12 cellular contexts compared by ENCODE assay signal in genomic region chr10:60536529-60537114, GRCh38.
A peak's percentile ranks its signal among the peaks of the same experiment; 100 is the strongest.
DNase-seq lines count a peak whose midpoint lies in the region; ATAC-seq and TF ChIP-seq lines count a peak whose summit lies in the region.
"Had no signal": no experiment of that assay in that cellular context is flagged by ENCODE, and none has a peak within 500 bp of the region (broad histone marks: within the 10 kb centered on the region; RNA-seq: fewer than 3 reads in every experiment).

No MANE protein-coding gene starts in this region.

- no peaks in the 10 kb centered on the region for H3K27me3 ChIP-seq in kidney epithelial cell (ENCODE audit: control insufficient read depth, insufficient read depth, low read length)

- no peaks in the 10 kb centered on the region for H3K9me3 Mint-ChIP-seq in activated T-helper 17 cell treated with anti-CD3 and anti-CD28 coated beads, Interleukin-2, amount 50 U/mL, for 72 hours

- DNase-seq in GM04504 (ENCODE audit: low read depth) (peak; percentile 6), kidney epithelial cell (ENCODE audit: low read depth) (peak; percentile 70), DMS153 treated with DMSO at 0.1 percent for 48 hours (lab: John Stamatoyannopoulos, UW; ENCODE audit: unreplicated experiment) (no peak), NCI-H1417 (lab: John Stamatoyannopoulos, UW) (no peak), NCI-H2107 (lab: John Stamatoyannopoulos, UW) (no peak)
- DNase-seq: DMS79 treated with DMSO at 0.1 percent for 48 hours, left ventricle myocardium inferior, NCI-H2171 had no signal

- H3K36me3 Mint-ChIP-seq in activated T-helper 17 cell treated with anti-CD3 and anti-CD28 coated beads, Interleukin-2, amount 50 U/mL, for 72 hours (ENCODE audit: low read depth): peaks cover 35% of the 10 kb centered on the region

- H3K27ac Mint-ChIP-seq in activated T-helper 17 cell treated with anti-CD3 and anti-CD28 coated beads, Interleukin-2, amount 50 U/mL, for 72 hours: peak overlapping the region; percentile 80
- H3K27ac Mint-ChIP-seq: progenitor cell of endocrine pancreas had no signal

- H3K4me1 Mint-ChIP-seq in activated T-helper 17 cell treated with anti-CD3 and anti-CD28 coated beads, Interleukin-2, amount 50 U/mL, for 72 hours: peaks cover 24% of the 10 kb centered on the region

- H3K4me3 Mint-ChIP-seq in activated T-helper 17 cell treated with anti-CD3 and anti-CD28 coated beads, Interleukin-2, amount 50 U/mL, for 72 hours: peak overlapping the region; percentile 50

- peak; percentile 52 for ATAC-seq in HG03196 (IDR thresholded peaks at IDR 0.05; ENCODE audit: unreplicated experiment)
- peak; percentile 94 for ATAC-seq in activated T-helper 17 cell treated with anti-CD3 and anti-CD28 coated beads, Interleukin-2, amount 50 U/mL, for 72 hours (replicated peaks)

- H3K4me3 ChIP-seq in kidney epithelial cell (ENCODE audit: low read depth, low read length): no peak overlapping the region
- H3K4me3 ChIP-seq: left ventricle myocardium inferior, SK-N-MC had no signal

- no peaks in the 10 kb centered on the region for H3K36me3 ChIP-seq in kidney epithelial cell (ENCODE audit: control insufficient read depth, insufficient read depth, low read length)
- H3K36me3 ChIP-seq: left ventricle myocardium inferior had no signal

- TF ChIP-seq CTCF in kidney epithelial cell (IDR thresholded peaks at IDR 0.05; ENCODE audit: insufficient read depth, low read length, poor library complexity, severe bottlenecking): no peak

- H3K27me3 Mint-ChIP-seq in activated T-helper 17 cell treated with anti-CD3 and anti-CD28 coated beads, Interleukin-2, amount 50 U/mL, for 72 hours: no peaks in the 10 kb centered on the region
- H3K27me3 Mint-ChIP-seq: progenitor cell of endocrine pancreas had no signal

Comparison
In these comparisons a context has a peak if more than half of its experiments do, and no peak if none do; other contexts are left out.
1. DNase-seq: peak in GM04504 (single experiment) and kidney epithelial cell (single experiment); none in DMS153 treated with DMSO at 0.1 percent for 48 hours (single experiment), NCI-H1417 (0 of 3) and NCI-H2107 (single experiment).